ENCODE assay signal across 13 cellular contexts in the genomic region with DNA sequence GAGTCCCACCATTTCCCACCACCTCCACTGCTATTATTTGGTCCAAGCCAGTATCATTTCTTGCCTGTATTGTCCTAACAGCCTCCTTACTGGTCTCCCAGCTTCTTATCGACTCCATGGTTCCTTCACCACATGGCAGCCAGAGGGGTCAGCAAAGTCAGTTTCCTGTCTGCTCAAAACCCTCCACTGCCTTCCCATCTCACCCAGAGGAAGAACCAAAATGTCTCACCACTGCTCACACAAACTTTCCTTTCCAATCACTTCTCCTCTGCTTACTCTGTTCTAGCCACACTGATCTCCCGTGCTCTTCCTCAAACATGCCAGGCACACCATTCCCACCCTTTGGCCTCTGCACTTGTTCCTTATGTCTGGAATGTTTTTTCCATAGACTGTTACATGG. TPM values are rescaled to one million over a fixed set of nuclear protein-coding genes. Genes with fewer than 3 reads are reported as not detected.
DNase-seq lines count a peak whose midpoint lies in the region; ATAC-seq and TF ChIP-seq lines count a peak whose summit lies in the region.
"Had no signal": no experiment of that assay in that cellular context is flagged by ENCODE, and none has a peak within 500 bp of the region (broad histone marks: within the 10 kb centered on the region; RNA-seq: fewer than 3 reads in every experiment).

No MANE protein-coding gene starts in this region.

- H3K79me2 ChIP-seq in PC-9 (ENCODE audit: low read depth) = peaks cover 98% of the 10 kb centered on the region

- H3K4me1 ChIP-seq in PC-9 (replicated peaks; ENCODE audit: insufficient read depth) (peaks cover 31% of the 10 kb centered on the region), breast epithelium (peaks cover 5 to 11% of the 10 kb centered on the region in 2 donors)

- H3K4me3 ChIP-seq in PC-9 (no peak overlapping the region), breast epithelium (no peak overlapping the region)
- H3K4me3 ChIP-seq: lung, ovary had no signal

- intact Hi-C loops in PC-9 (cut with micrococcal nuclease; ENCODE audit: unreplicated experiment) = no loop called here
- intact Hi-C loops in breast epithelium (cut with DNase I; ENCODE audit: low total_unique reads) = no loop called here

- no peak for ATAC-seq in stimulated activated naive B cell treated with anti-CD40 and anti-IgM and Interleukin-4, amounts not matched to agents 10 μg/mL and 1 μg/mL and 100 μg/mL, for 72 hours (replicated peaks)

- H3K27me3 Mint-ChIP-seq in activated naive CD4-positive, alpha-beta T cell treated with anti-CD3 and anti-CD28 coated beads, Interleukin-2, amount 10 ng/mL, durations not matched to agents 7 days and 5 days = no peaks in the 10 kb centered on the region
- H3K27me3 Mint-ChIP-seq in stimulated activated naive B cell treated with anti-CD40 and anti-IgM and Interleukin-4, amounts not matched to agents 10 μg/mL and 1 μg/mL and 100 μg/mL, for 72 hours = no peaks in the 10 kb centered on the region

- peaks cover 92% of the 10 kb centered on the region for H3K4me1 Mint-ChIP-seq in activated naive CD4-positive, alpha-beta T cell treated with anti-CD3 and anti-CD28 coated beads, Interleukin-2, amount 10 ng/mL, durations not matched to agents 7 days and 5 days
- H3K4me1 Mint-ChIP-seq in stimulated activated naive B cell treated with anti-CD40 and anti-IgM and Interleukin-4, amounts not matched to agents 10 μg/mL and 1 μg/mL and 100 μg/mL, for 72 hours = peaks cover 64 to 94% of the 10 kb centered on the region in 2 donors

- POLR2A ChIA-PET in PC-9 (lab: Charles Lee; ENCODE audit: unreplicated experiment) = no interaction called here

- H3K9me3 ChIP-seq in PC-9 (ENCODE audit: insufficient read depth, low read depth) (no peaks in the 10 kb centered on the region), breast epithelium (no peaks in the 10 kb centered on the region)
- H3K9me3 ChIP-seq: ovary had no signal

- no peak overlapping the region for H3K4me3 Mint-ChIP-seq in activated naive CD4-positive, alpha-beta T cell treated with anti-CD3 and anti-CD28 coated beads, Interleukin-2, amount 10 ng/mL, durations not matched to agents 7 days and 5 days
- peak overlapping the region; percentile 0 to 26 for H3K4me3 Mint-ChIP-seq in stimulated activated naive B cell treated with anti-CD40 and anti-IgM and Interleukin-4, amounts not matched to agents 10 μg/mL and 1 μg/mL and 100 μg/mL, for 72 hours

- CTCF ChIA-PET in activated naive CD4-positive, alpha-beta T cell treated with anti-CD3 and anti-CD28 coated beads, Interleukin-2, amount 10 ng/mL, durations not matched to agents 7 days and 5 days (lab: Charles Lee) = interaction anchor here (5.7 kb wide), 1 partner anchor 21 kb away, joined by 28 read pairs; no protein-coding TSS in a partner anchor
- CTCF ChIA-PET in PC-9 (lab: Charles Lee) = no interaction called here

- TF ChIP-seq CTCF in PC-9 (conservative IDR thresholded peaks at IDR 0.05) (no peak), breast epithelium (IDR thresholded peaks at IDR 0.05) (no peak)

- peak overlapping the region; percentile 11 for H3K27ac Mint-ChIP-seq in activated naive CD4-positive, alpha-beta T cell treated with anti-CD3 and anti-CD28 coated beads, Interleukin-2, amount 10 ng/mL, durations not matched to agents 7 days and 5 days
- H3K27ac Mint-ChIP-seq in stimulated activated naive B cell treated with anti-CD40 and anti-IgM and Interleukin-4, amounts not matched to agents 10 μg/mL and 1 μg/mL and 100 μg/mL, for 72 hours = peak overlapping the region; percentile 56

- H3F3A ChIP-seq in PC-9 (ENCODE audit: insufficient read depth, low read depth) = peaks cover 69% of the 10 kb centered on the region

- no peaks in the 10 kb centered on the region for H3K9me3 Mint-ChIP-seq in activated naive CD4-positive, alpha-beta T cell treated with anti-CD3 and anti-CD28 coated beads, Interleukin-2, amount 10 ng/mL, durations not matched to agents 7 days and 5 days
- H3K9me3 Mint-ChIP-seq in stimulated activated naive B cell treated with anti-CD40 and anti-IgM and Interleukin-4, amounts not matched to agents 10 μg/mL and 1 μg/mL and 100 μg/mL, for 72 hours = no peaks in the 10 kb centered on the region

- H3K36me3 Mint-ChIP-seq in activated naive CD4-positive, alpha-beta T cell treated with anti-CD3 and anti-CD28 coated beads, Interleukin-2, amount 10 ng/mL, durations not matched to agents 7 days and 5 days = peaks cover 76% of the 10 kb centered on the region
- H3K36me3 Mint-ChIP-seq in stimulated activated naive B cell treated with anti-CD40 and anti-IgM and Interleukin-4, amounts not matched to agents 10 μg/mL and 1 μg/mL and 100 μg/mL, for 72 hours = peaks cover 61 to 83% of the 10 kb centered on the region in 2 donors

- H3K27ac ChIP-seq in PC-9 (0 out of 2 replicates have a peak overlapping the region, but pooled peaks have one; percentile 40), breast epithelium (peak overlapping the region; percentile 48 to 66)
- H3K27ac ChIP-seq: ovary had no signal

- DNase-seq in activated naive CD4-positive, alpha-beta T cell treated with anti-CD3 and anti-CD28 coated beads, Interleukin-2, amount 10 ng/mL, durations not matched to agents 7 days and 5 days = no peak
- DNase-seq in activated naive CD4-positive, alpha-beta T cell (lab: John Stamatoyannopoulos, UW) = no peak
- DNase-seq in PC-9 = no peak
- DNase-seq in breast epithelium (ENCODE audit: low spot score in 2 of 2) = no peak
- no peak for DNase-seq in stimulated activated naive B cell treated with anti-CD40 and anti-IgM and Interleukin-4, amounts not matched to agents 10 μg/mL and 1 μg/mL and 100 μg/mL, for 72 hours
- no peak for DNase-seq in AML-193 (lab: John Stamatoyannopoulos, UW)
- DNase-seq in DMS79 (lab: John Stamatoyannopoulos, UW) = no peak
- DNase-seq in KG1 (lab: John Stamatoyannopoulos, UW) = no peak
- DNase-seq: erythroblast, NCI-H1092 treated with DMSO at 0.1 percent for 48 hours, ovary had no signal

- H3K36me3 ChIP-seq in PC-9 (ENCODE audit: low read depth) (peaks cover 75% of the 10 kb centered on the region), breast epithelium (no peaks in the 10 kb centered on the region)
- H3K36me3 ChIP-seq: ovary had no signal

- BruUV-seq in PC-9 (replicated peaks; lab: Mats Ljungman, UMichigan) = no TSS peak

- peaks cover 30% of the 10 kb centered on the region for H4K20me1 ChIP-seq in PC-9 (ENCODE audit: insufficient read depth)

- no peak overlapping the region for H2AFZ ChIP-seq in PC-9

- H3K27me3 ChIP-seq in PC-9 (ENCODE audit: insufficient read depth, low read depth) (no peaks in the 10 kb centered on the region), breast epithelium (no peaks in the 10 kb centered on the region)
- H3K27me3 ChIP-seq: ovary had no signal

- no peaks in the 10 kb centered on the region for H3K9me2 ChIP-seq in PC-9 (ENCODE audit: insufficient read depth)

- no peak for TF ChIP-seq POLR2A in breast epithelium (IDR thresholded peaks at IDR 0.05)

- H3K4me2 ChIP-seq in PC-9 = no peak overlapping the region

RNA-seq across cellular contexts. Expression of a gene that starts 39.7 kb away (rescaled TPM):
- total RNA-seq in PC-9 (2021) (125 and 129 TPM in 2 replicates), breast epithelium (100 to 1,000 TPM in 2 of 3 donors, 10 to 100 TPM in 1; 95.1 to 124 (median 117) TPM)

RNA-seq across cellular contexts. Expression of a gene that starts 45.2 kb away (rescaled TPM):
- not detected in 2 replicates for total RNA-seq in PC-9 (2021)
- 1 to 10 TPM in 1 of 3 donors, not detected in 2; 5.3 TPM for total RNA-seq in breast epithelium
- total RNA-seq: T-helper 2 cell treated with Interferon-gamma antibody and Interleukin-4, amounts not matched to agents 100 ng/mL and 5 ng/mL, for 36 hours had no signal

RNA-seq across cellular contexts. Expression of a gene that starts 56.2 kb away (rescaled TPM):
- 140 and 164 TPM in 2 replicates for total RNA-seq in PC-9 (2021)
- 1 to 10 TPM in 1 of 3 donors, under 1 TPM in 2; 0.33 to 3.8 (median 0.73) TPM for total RNA-seq in breast epithelium

Comparison
In these comparisons a context has a peak if more than half of its experiments do, and no peak if none do; other contexts are left out.
1. RNA of a gene that starts 56.2 kb away (total RNA-seq): 140 to 164 TPM in PC-9; 0.33 to 3.8 TPM in breast epithelium; every median in the first group is over 10 times any median in the second.